In the genomic region with DNA sequence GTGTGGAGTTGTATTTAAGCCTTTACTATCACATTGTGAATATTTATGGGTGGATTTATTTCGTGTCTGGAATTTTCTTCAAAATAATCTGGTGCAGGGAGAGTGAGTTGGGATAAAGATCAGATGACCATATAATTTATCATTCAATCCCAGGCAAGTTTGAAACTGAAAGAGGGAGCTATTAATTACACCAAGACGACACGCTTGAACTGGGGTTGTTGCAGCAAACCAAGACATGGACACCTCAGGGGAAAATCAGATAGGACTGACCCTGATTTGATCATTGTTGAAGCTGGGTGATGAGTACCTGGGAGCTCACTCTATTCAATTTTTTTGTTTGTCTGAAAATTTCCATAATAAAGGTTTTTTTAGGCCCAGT, we compare ENCODE assay signal across 1 cellular context.
TF ChIP-seq lines count a peak whose summit lies in the region.

No MANE protein-coding gene starts in this region.

TF ChIP-seq in K562, 482 proteins besides CTCF, POLR2A, EP300 and RAD21:
- no peak for TF ChIP-seq ZBTB49 (CRISPR knock-in tag; IDR thresholded peaks at IDR 0.05; ENCODE audit: borderline replicate concordance)
- peak; percentile 65 for TF ChIP-seq MEIS2 (IDR thresholded peaks at IDR 0.05; ENCODE audit: partially characterized antibody)
- no peak for TF ChIP-seq KAT2B (IDR thresholded peaks at IDR 0.05; ENCODE audit: low read depth, low read length)
- TF ChIP-seq PBX2 (CRISPR knock-in tag; IDR thresholded peaks at IDR 0.05; ENCODE audit: low read depth) = no peak
- peak; percentile 53; the same call in 1 of the 2 replicates for TF ChIP-seq PBX2 (tag; conservative IDR thresholded peaks at IDR 0.05; ENCODE audit: low read depth)
- TF ChIP-seq ZNF589 (CRISPR knock-in tag; IDR thresholded peaks at IDR 0.05; ENCODE audit: low read depth) = no peak
- TF ChIP-seq PKNOX1 (IDR thresholded peaks at IDR 0.05) = 0 out of 2 replicates have a peak, but pooled peaks have one; percentile 27
- TF ChIP-seq MECOM (CRISPR knock-in tag; IDR thresholded peaks at IDR 0.05) = no peak
- TF ChIP-seq, protein P1, sequence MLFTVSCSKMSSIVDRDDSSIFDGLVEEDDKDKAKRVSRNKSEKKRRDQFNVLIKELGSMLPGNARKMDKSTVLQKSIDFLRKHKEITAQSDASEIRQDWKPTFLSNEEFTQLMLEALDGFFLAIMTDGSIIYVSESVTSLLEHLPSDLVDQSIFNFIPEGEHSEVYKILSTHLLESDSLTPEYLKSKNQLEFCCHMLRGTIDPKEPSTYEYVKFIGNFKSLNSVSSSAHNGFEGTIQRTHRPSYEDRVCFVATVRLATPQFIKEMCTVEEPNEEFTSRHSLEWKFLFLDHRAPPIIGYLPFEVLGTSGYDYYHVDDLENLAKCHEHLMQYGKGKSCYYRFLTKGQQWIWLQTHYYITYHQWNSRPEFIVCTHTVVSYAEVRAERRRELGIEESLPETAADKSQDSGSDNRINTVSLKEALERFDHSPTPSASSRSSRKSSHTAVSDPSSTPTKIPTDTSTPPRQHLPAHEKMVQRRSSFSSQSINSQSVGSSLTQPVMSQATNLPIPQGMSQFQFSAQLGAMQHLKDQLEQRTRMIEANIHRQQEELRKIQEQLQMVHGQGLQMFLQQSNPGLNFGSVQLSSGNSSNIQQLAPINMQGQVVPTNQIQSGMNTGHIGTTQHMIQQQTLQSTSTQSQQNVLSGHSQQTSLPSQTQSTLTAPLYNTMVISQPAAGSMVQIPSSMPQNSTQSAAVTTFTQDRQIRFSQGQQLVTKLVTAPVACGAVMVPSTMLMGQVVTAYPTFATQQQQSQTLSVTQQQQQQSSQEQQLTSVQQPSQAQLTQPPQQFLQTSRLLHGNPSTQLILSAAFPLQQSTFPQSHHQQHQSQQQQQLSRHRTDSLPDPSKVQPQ (CRISPR knock-in tag; IDR thresholded peaks at IDR 0.05; ENCODE audit: borderline replicate concordance) = no peak
- no peak for TF ChIP-seq SAP30 (IDR thresholded peaks at IDR 0.05; ENCODE audit: borderline replicate concordance, insufficient read depth, low read depth, low read length, poor library complexity, severe bottlenecking)
